Comparison of ENCODE assay signal across 16 cellular contexts in genomic region chr2:109463891-109464290, GRCh38.
DNase-seq lines count a peak whose midpoint lies in the region; ATAC-seq and TF ChIP-seq lines count a peak whose summit lies in the region.
"Had no signal": no experiment of that assay in that cellular context is flagged by ENCODE, and none has a peak within 500 bp of the region (broad histone marks: within the 10 kb centered on the region; RNA-seq: fewer than 3 reads in every experiment).

No MANE protein-coding gene starts in this region.

- H3K36me3 ChIP-seq in RWPE2 (ENCODE audit: low read depth), result no peaks in the 10 kb centered on the region
- H3K36me3 ChIP-seq in spleen, result no peaks in the 10 kb centered on the region
- no peaks in the 10 kb centered on the region for H3K36me3 ChIP-seq in transverse colon
- H3K36me3 ChIP-seq in psoas muscle (ENCODE audit: insufficient read depth in 1 of 2, low read depth in 1 of 2), result no peaks in the 10 kb centered on the region

- H3K27me3 ChIP-seq in RWPE2 (ENCODE audit: insufficient read depth, poor library complexity, severe bottlenecking), result no peaks in the 10 kb centered on the region
- H3K27me3 ChIP-seq in spleen (replicated peaks in 1 of 7), result no peaks in the 10 kb centered on the region
- no peaks in the 10 kb centered on the region for H3K27me3 ChIP-seq in transverse colon
- no peaks in the 10 kb centered on the region for H3K27me3 ChIP-seq in psoas muscle (ENCODE audit: insufficient read depth in 3 of 3, low read length in 2 of 3)
- H3K27me3 ChIP-seq: BLaER1 had no signal

- H3K27ac ChIP-seq in RWPE2 (ENCODE audit: poor library complexity, severe bottlenecking), result no peak overlapping the region
- H3K27ac ChIP-seq in spleen, result no peak overlapping the region
- H3K27ac ChIP-seq in transverse colon, result no peak overlapping the region
- H3K27ac ChIP-seq in psoas muscle, result no peak overlapping the region
- H3K27ac ChIP-seq: BLaER1 had no signal

- H3K36me3 Mint-ChIP-seq in activated CD8-positive, alpha-beta memory T cell treated with anti-CD3 and anti-CD28 coated beads, Interleukin-2, amount 10 ng/mL, durations not matched to agents 7 days and 5 days, result no peaks in the 10 kb centered on the region

- no peak overlapping the region for H3K4me3 ChIP-seq in RWPE2 (ENCODE audit: severe bottlenecking)
- H3K4me3 ChIP-seq in spleen, result no peak overlapping the region
- H3K4me3 ChIP-seq in transverse colon, result no peak overlapping the region
- H3K4me3 ChIP-seq in psoas muscle, result no peak overlapping the region
- H3K4me3 ChIP-seq: BLaER1 had no signal

- H3K4me3 Mint-ChIP-seq in activated CD8-positive, alpha-beta memory T cell treated with anti-CD3 and anti-CD28 coated beads, Interleukin-2, amount 10 ng/mL, durations not matched to agents 7 days and 5 days, result no peak overlapping the region
- H3K4me3 Mint-ChIP-seq: CD4-positive, CD25-positive, alpha-beta regulatory T cell; H9 had no signal

- no peak for ATAC-seq in activated CD8-positive, alpha-beta memory T cell treated with anti-CD3 and anti-CD28 coated beads, Interleukin-2, amount 10 ng/mL, durations not matched to agents 7 days and 5 days
- no peak for ATAC-seq in RWPE2 (ENCODE audit: low read depth)
- ATAC-seq in psoas muscle, result no peak

- CTCF ChIA-PET in activated CD8-positive, alpha-beta memory T cell treated with anti-CD3 and anti-CD28 coated beads, Interleukin-2, amount 10 ng/mL, durations not matched to agents 7 days and 5 days (lab: Charles Lee), result no interaction called here

- no peaks in the 10 kb centered on the region for H3K4me1 Mint-ChIP-seq in activated CD8-positive, alpha-beta memory T cell treated with anti-CD3 and anti-CD28 coated beads, Interleukin-2, amount 10 ng/mL, durations not matched to agents 7 days and 5 days
- H3K4me1 Mint-ChIP-seq: CD4-positive, CD25-positive, alpha-beta regulatory T cell; H9 had no signal

- no peak for TF ChIP-seq POLR2A in spleen (IDR thresholded peaks at IDR 0.05)
- no peak for TF ChIP-seq POLR2A in transverse colon (IDR thresholded peaks at IDR 0.05)

- no peaks in the 10 kb centered on the region for H3K9me3 Mint-ChIP-seq in activated CD8-positive, alpha-beta memory T cell treated with anti-CD3 and anti-CD28 coated beads, Interleukin-2, amount 10 ng/mL, durations not matched to agents 7 days and 5 days (ENCODE audit: low read depth)
- H3K9me3 Mint-ChIP-seq: H9 had no signal

- H3K4me1 ChIP-seq in RWPE2 (ENCODE audit: insufficient read depth, poor library complexity, severe bottlenecking) (peaks cover 12% of the 10 kb centered on the region), spleen (no peaks in the 10 kb centered on the region), transverse colon (no peaks in the 10 kb centered on the region), psoas muscle (peaks cover 37% of the 10 kb centered on the region)

- in situ Hi-C loops in transverse colon (cut with MboI; ENCODE audit: low pct_ligation_motif_present in 1 of 4, low pct_unique_long_range_greater_than_20kb in 1 of 4, low sequenced_read_pairs in 3 of 4), result no loop called here

- no peak overlapping the region for H3K27ac Mint-ChIP-seq in activated CD8-positive, alpha-beta memory T cell treated with anti-CD3 and anti-CD28 coated beads, Interleukin-2, amount 10 ng/mL, durations not matched to agents 7 days and 5 days
- H3K27ac Mint-ChIP-seq: CD4-positive, CD25-positive, alpha-beta regulatory T cell; H9 had no signal

- intact Hi-C loops in spleen (cut with DNase I; ENCODE audit: low total_unique reads) (no loop called here), transverse colon (cut with DNase I; ENCODE audit: low total_unique reads) (no loop called here), psoas muscle (cut with DNase I) (no loop called here)

- peak; percentile 1 for DNase-seq in activated CD8-positive, alpha-beta memory T cell treated with anti-CD3 and anti-CD28 coated beads, Interleukin-2, amount 50 U/mL, for 48 hours
- DNase-seq in activated CD8-positive, alpha-beta memory T cell treated with anti-CD3 and anti-CD28 coated beads, Interleukin-2, amount 10 ng/mL, durations not matched to agents 7 days and 5 days, result no peak
- peak; percentile 7 for DNase-seq in RWPE2 (ENCODE audit: low spot score)
- DNase-seq in mesenteric fat pad (ENCODE audit: low spot score), result peak; percentile 43
- peak; percentile 4 for DNase-seq in spleen
- DNase-seq in transverse colon, result no peak
- no peak for DNase-seq in psoas muscle
- DNase-seq in DMS53 treated with DMSO at 0.1 percent for 48 hours (lab: John Stamatoyannopoulos, UW; ENCODE audit: unreplicated experiment), result no peak
- DNase-seq: 8988T; AML-193; CD4-positive, CD25-positive, alpha-beta regulatory T cell; DMS79 treated with DMSO at 0.1 percent for 48 hours; EL; GOT3; H9 had no signal

- 89 to 98% (median 94%) methylated on average over 5 of the region's 5 CpGs for WGBS in spleen, 5 donors
- 90 to 100% methylated on average over 1 to 5 of the region's 5 CpGs for WGBS in transverse colon (ENCODE audit: low coverage in 1 of 2), 2 donors
- WGBS in psoas muscle, 3 donors, result 87 to 96% (median 90%) methylated on average over 5 of the region's 5 CpGs

- TF ChIP-seq EP300 in transverse colon (IDR thresholded peaks at IDR 0.05; ENCODE audit: low read depth), result no peak

- no peak for TF ChIP-seq CTCF in RWPE2 (IDR thresholded peaks at IDR 0.05; ENCODE audit: poor library complexity, severe bottlenecking)
- no peak for TF ChIP-seq CTCF in spleen (IDR thresholded peaks at IDR 0.05 in 8 of 11, conservative IDR thresholded peaks at IDR 0.05 in 3 of 11)
- no peak for TF ChIP-seq CTCF in transverse colon (IDR thresholded peaks at IDR 0.05)
- TF ChIP-seq CTCF in psoas muscle (IDR thresholded peaks at IDR 0.05), result no peak

- H3K9me3 ChIP-seq in RWPE2 (ENCODE audit: severe bottlenecking), result no peaks in the 10 kb centered on the region
- H3K9me3 ChIP-seq in spleen, result no peaks in the 10 kb centered on the region
- H3K9me3 ChIP-seq in transverse colon, result no peaks in the 10 kb centered on the region
- no peaks in the 10 kb centered on the region for H3K9me3 ChIP-seq in psoas muscle
- H3K9me3 ChIP-seq: BLaER1 had no signal

- peaks cover 3% of the 10 kb centered on the region for H3K27me3 Mint-ChIP-seq in activated CD8-positive, alpha-beta memory T cell treated with anti-CD3 and anti-CD28 coated beads, Interleukin-2, amount 10 ng/mL, durations not matched to agents 7 days and 5 days
- H3K27me3 Mint-ChIP-seq: CD4-positive, CD25-positive, alpha-beta regulatory T cell had no signal

Comparison
In these comparisons a context has a peak if more than half of its experiments do, and no peak if none do; other contexts are left out.
1. DNase-seq: peak in activated CD8-positive, alpha-beta memory T cell treated with anti-CD3 and anti-CD28 coated beads, Interleukin-2, amount 50 U/mL, for 48 hours (single experiment), RWPE2 (single experiment), mesenteric fat pad (single experiment) and spleen (single experiment); none in activated CD8-positive, alpha-beta memory T cell treated with anti-CD3 and anti-CD28 coated beads, Interleukin-2, amount 10 ng/mL, durations not matched to agents 7 days and 5 days (single experiment), transverse colon (single experiment), psoas muscle (0 of 2) and DMS53 treated with DMSO at 0.1 percent for 48 hours (single experiment).